Comparison of ENCODE assay signal across 13 cellular contexts in genomic region chr7:151711906-151712771, GRCh38.
DNase-seq lines count a peak whose midpoint lies in the region; ATAC-seq, FAIRE-seq and TF ChIP-seq lines count a peak whose summit lies in the region.
"Had no signal": no experiment of that assay in that cellular context is flagged by ENCODE, and none has a peak within 500 bp of the region (broad histone marks: within the 10 kb centered on the region; RNA-seq: fewer than 3 reads in every experiment).

No MANE protein-coding gene starts in this region.

- peak; percentile 65 for ATAC-seq in GM21786 (IDR thresholded peaks at IDR 0.05; ENCODE audit: unreplicated experiment)
- peak in 1 of 2 donors; percentile 25 for ATAC-seq in gastrocnemius medialis

- H3K27me3 ChIP-seq in gastrocnemius medialis, result no peaks in the 10 kb centered on the region
- H3K27me3 ChIP-seq: brain microvascular endothelial cell, suprapubic skin had no signal

- TF ChIP-seq POLR2A in gastrocnemius medialis (IDR thresholded peaks at IDR 0.05), result peak; percentile 11 to 14

- H3K36me3 ChIP-seq in gastrocnemius medialis (no peaks in the 10 kb centered on the region), kidney (ENCODE audit: control insufficient read depth in 1 of 2, insufficient read depth in 2 of 2, low read length in 2 of 2) (peaks cover 5 to 10% of the 10 kb centered on the region in 2 donors)
- H3K36me3 ChIP-seq: suprapubic skin had no signal

- H3K9me3 ChIP-seq in gastrocnemius medialis, result no peaks in the 10 kb centered on the region
- H3K9me3 ChIP-seq in kidney (ENCODE audit: control insufficient read depth in 1 of 2, low read length in 2 of 2), result no peaks in the 10 kb centered on the region
- H3K9me3 ChIP-seq: suprapubic skin had no signal

- H3K4me3 ChIP-seq in gastrocnemius medialis, result no peak overlapping the region
- no peak overlapping the region for H3K4me3 ChIP-seq in kidney (ENCODE audit: low read length in 2 of 2)
- H3K4me3 ChIP-seq: suprapubic skin had no signal

- intact Hi-C loops in gastrocnemius medialis (cut with DNase I; ENCODE audit: low total_unique reads) (no loop called here), kidney (cut with DNase I) (no loop called here)

- no peak overlapping the region for H3K9ac ChIP-seq in kidney (ENCODE audit: low read length in 2 of 2)

- H3K27ac ChIP-seq in gastrocnemius medialis, result peak overlapping the region in 3 of 4 donors; percentile 64 to 73 (median 69)
- peak overlapping the region in 1 of 2 donors; percentile 13 for H3K27ac ChIP-seq in kidney (ENCODE audit: low read depth in 2 of 2, low read length in 2 of 2)
- H3K27ac ChIP-seq: brain microvascular endothelial cell, suprapubic skin had no signal

- peaks cover 12 to 26% of the 10 kb centered on the region in 2 donors for H3K4me1 ChIP-seq in gastrocnemius medialis
- peaks cover 25 to 32% of the 10 kb centered on the region in 2 donors for H3K4me1 ChIP-seq in kidney (ENCODE audit: control insufficient read depth in 1 of 2, insufficient read depth in 1 of 2, low read depth in 1 of 2, low read length in 2 of 2)
- H3K4me1 ChIP-seq: suprapubic skin had no signal

- DNase-seq in NCI-H2107 (lab: John Stamatoyannopoulos, UW), result peak; percentile 75
- DNase-seq in glomerular visceral epithelial cell (ENCODE audit: extremely low spot score), result peak; percentile 78
- DNase-seq in gastrocnemius medialis, result peak in 1 of 2 donors; percentile 63
- DNase-seq in stimulated activated CD8-positive, alpha-beta memory T cell treated with anti-CD3 and anti-CD28 coated beads, Interleukin-4, amount 100 ng/mL, for 48 hours, result no peak
- DNase-seq in activated CD4-positive, alpha-beta T cell treated with anti-CD3 and anti-CD28 coated beads, Interleukin-2, amount 50 U/mL, for 48 hours, result no peak
- no peak for DNase-seq in SKM-1 treated with dmso at 0.1 percent for 144 hours (lab: John Stamatoyannopoulos, UW; ENCODE audit: unreplicated experiment)
- no peak for DNase-seq in kidney
- DNase-seq: brain microvascular endothelial cell; NCI-H510A; stimulated activated CD4-positive, alpha-beta T cell treated with anti-CD3 and anti-CD28 coated beads, Interleukin-2, amount 100 ng/mL, for 24 hours; T-helper 2 cell had no signal

- FAIRE-seq in kidney (lab: Jason Lieb, UNC), result no peak

- no peak for TF ChIP-seq CTCF in gastrocnemius medialis (IDR thresholded peaks at IDR 0.05 in 4 of 5, conservative IDR thresholded peaks at IDR 0.05 in 1 of 5)
- no peak for TF ChIP-seq CTCF in kidney (IDR thresholded peaks at IDR 0.05; ENCODE audit: borderline replicate concordance, extremely low read depth, insufficient read depth)

- in situ Hi-C loops in gastrocnemius medialis (cut with MboI; ENCODE audit: low sequenced_read_pairs in 4 of 4), result no loop called here

Comparison
In these comparisons a context has a peak if more than half of its experiments do, and no peak if none do; other contexts are left out.
1. DNase-seq: peak in NCI-H2107 (single experiment) and glomerular visceral epithelial cell (single experiment); none in stimulated activated CD8-positive, alpha-beta memory T cell treated with anti-CD3 and anti-CD28 coated beads, Interleukin-4, amount 100 ng/mL, for 48 hours (single experiment), activated CD4-positive, alpha-beta T cell treated with anti-CD3 and anti-CD28 coated beads, Interleukin-2, amount 50 U/mL, for 48 hours (0 of 2), SKM-1 treated with dmso at 0.1 percent for 144 hours (single experiment) and kidney (single experiment).